In genomic region chr2:64819774-64820688, GRCh38 we compare ENCODE assay signal across 8 cellular contexts.
A peak's percentile ranks its signal among the peaks of the same experiment; 100 is the strongest.
DNase-seq lines count a peak whose midpoint lies in the region; ATAC-seq and TF ChIP-seq lines count a peak whose summit lies in the region.

No MANE protein-coding gene starts in this region.

- no peak overlapping the region for H3K4me3 ChIP-seq in uterus

- no peaks in the 10 kb centered on the region for H3K27me3 Mint-ChIP-seq in central memory CD8-positive, alpha-beta T cell

- no peaks in the 10 kb centered on the region for H3K9me3 ChIP-seq in uterus

- H3K4me1 ChIP-seq in uterus: no peaks in the 10 kb centered on the region

- TF ChIP-seq POLR2A in GM18505 (IDR thresholded peaks at IDR 0.05; ENCODE audit: borderline replicate concordance, extremely low read depth, insufficient read depth, insufficient read length) (no peak), uterus (IDR thresholded peaks at IDR 0.05) (no peak)

- H3K27ac ChIP-seq in uterus: no peak overlapping the region

- ATAC-seq in GM18505 (IDR thresholded peaks at IDR 0.05; ENCODE audit: unreplicated experiment) (peak; percentile 76), HG02610 (IDR thresholded peaks at IDR 0.05; ENCODE audit: unreplicated experiment) (peak; percentile 92)
- ATAC-seq in central memory CD8-positive, alpha-beta T cell (replicated peaks; ENCODE audit: extremely low read depth, poor library complexity, severe bottlenecking): peak; percentile 98
- peak; percentile 98 for ATAC-seq in stimulated activated effector memory CD8-positive, alpha-beta T cell treated with anti-CD3 and anti-CD28 coated beads, Interleukin-12 subunit alpha, Interleukin-12 subunit beta, amount 100 ng/mL, for 72 hours

- H3K4me3 Mint-ChIP-seq in central memory CD8-positive, alpha-beta T cell: peak overlapping the region; percentile 54
- peak overlapping the region; percentile 49 for H3K4me3 Mint-ChIP-seq in stimulated activated effector memory CD8-positive, alpha-beta T cell treated with anti-CD3 and anti-CD28 coated beads, Interleukin-12 subunit alpha, Interleukin-12 subunit beta, amount 100 ng/mL, for 72 hours

- DNase-seq in RPMI7951 (ENCODE audit: low read depth): peak; percentile 34
- DNase-seq in central memory CD8-positive, alpha-beta T cell (ENCODE audit: low spot score in 2 of 2): peak in 1 of 2 donors; percentile 21
- DNase-seq in stimulated activated effector memory CD8-positive, alpha-beta T cell treated with anti-CD3 and anti-CD28 coated beads, Interleukin-12 subunit alpha, Interleukin-12 subunit beta, amount 100 ng/mL, for 72 hours (ENCODE audit: low spot score in 2 of 2): peak in 1 of 2 donors; percentile 61
- DNase-seq in SHP77 (lab: John Stamatoyannopoulos, UW): no peak
- no peak for DNase-seq in 8988T
- no peak for DNase-seq in uterus

- peak overlapping the region; percentile 85 for H3K27ac Mint-ChIP-seq in central memory CD8-positive, alpha-beta T cell (ENCODE audit: low read depth)
- H3K27ac Mint-ChIP-seq in stimulated activated effector memory CD8-positive, alpha-beta T cell treated with anti-CD3 and anti-CD28 coated beads, Interleukin-12 subunit alpha, Interleukin-12 subunit beta, amount 100 ng/mL, for 72 hours: peak overlapping the region; percentile 88

- H3K4me1 Mint-ChIP-seq in central memory CD8-positive, alpha-beta T cell: peaks cover 20% of the 10 kb centered on the region
- H3K4me1 Mint-ChIP-seq in stimulated activated effector memory CD8-positive, alpha-beta T cell treated with anti-CD3 and anti-CD28 coated beads, Interleukin-12 subunit alpha, Interleukin-12 subunit beta, amount 100 ng/mL, for 72 hours: peaks cover 29% of the 10 kb centered on the region

- intact Hi-C loops in uterus (cut with DNase I; ENCODE audit: low total_unique reads): no loop called here

- H3K36me3 ChIP-seq in uterus: no peaks in the 10 kb centered on the region

- no peak for TF ChIP-seq CTCF in uterus (IDR thresholded peaks at IDR 0.05)

- peaks cover 3% of the 10 kb centered on the region for H3K36me3 Mint-ChIP-seq in central memory CD8-positive, alpha-beta T cell (ENCODE audit: insufficient read depth)
- no peaks in the 10 kb centered on the region for H3K36me3 Mint-ChIP-seq in stimulated activated effector memory CD8-positive, alpha-beta T cell treated with anti-CD3 and anti-CD28 coated beads, Interleukin-12 subunit alpha, Interleukin-12 subunit beta, amount 100 ng/mL, for 72 hours

- no peaks in the 10 kb centered on the region for H3K27me3 ChIP-seq in uterus

- H3K9me3 Mint-ChIP-seq in central memory CD8-positive, alpha-beta T cell: no peaks in the 10 kb centered on the region
- H3K9me3 Mint-ChIP-seq in stimulated activated effector memory CD8-positive, alpha-beta T cell treated with anti-CD3 and anti-CD28 coated beads, Interleukin-12 subunit alpha, Interleukin-12 subunit beta, amount 100 ng/mL, for 72 hours: no peaks in the 10 kb centered on the region
